In the genomic region with DNA sequence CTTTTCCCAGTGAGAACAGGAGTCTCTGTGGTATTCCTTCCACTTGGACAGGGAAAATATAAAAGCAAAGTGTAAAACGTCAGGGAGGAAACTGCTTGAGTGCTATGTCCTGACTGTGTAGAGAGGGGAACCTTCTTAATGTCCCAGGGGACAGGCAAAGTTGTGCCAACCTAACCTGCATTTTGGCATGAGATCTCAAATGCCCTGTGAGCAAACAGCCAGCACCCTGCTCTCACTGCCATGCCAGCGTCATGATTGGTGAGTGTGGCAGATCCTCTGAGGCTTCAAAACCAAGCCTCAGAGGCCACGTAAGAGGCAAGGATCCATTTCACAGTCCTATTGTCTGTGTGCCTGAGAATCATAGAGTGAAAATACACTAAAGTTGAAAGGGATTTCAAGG, we compare ENCODE assay signal across 14 cellular contexts.
"Had no signal": no experiment of that assay in that cellular context is flagged by ENCODE, and none has a peak within 500 bp of the region (broad histone marks: within the 10 kb centered on the region; RNA-seq: fewer than 3 reads in every experiment).

No MANE protein-coding gene starts in this region.

- H3K27me3 Mint-ChIP-seq: activated CD8-positive, alpha-beta T cell treated with anti-CD3 and anti-CD28 coated beads for 36 hours had no signal

- H3K36me3 Mint-ChIP-seq: activated naive CD4-positive, alpha-beta T cell treated with anti-CD3 and anti-CD28 coated beads, Interleukin-2, amount 50 U/mL, for 72 hours had no signal

- H3K9me3 ChIP-seq: tibial nerve, uterus had no signal

- H3K4me3 Mint-ChIP-seq: activated CD8-positive, alpha-beta T cell treated with anti-CD3 and anti-CD28 coated beads for 36 hours; activated T-cell treated with anti-CD3 and anti-CD28 coated beads, Interleukin-2, amount 50 U/mL, for 72 hours; nephron had no signal

- H3K9me3 Mint-ChIP-seq: activated CD8-positive, alpha-beta T cell treated with anti-CD3 and anti-CD28 coated beads for 36 hours; activated T-cell treated with anti-CD3 and anti-CD28 coated beads, Interleukin-2, amount 50 U/mL, for 72 hours; nephron had no signal

- H3K27ac Mint-ChIP-seq: activated naive CD4-positive, alpha-beta T cell treated with anti-CD3 and anti-CD28 coated beads, Interleukin-2, amount 50 U/mL, for 72 hours; activated T-cell treated with anti-CD3 and anti-CD28 coated beads, Interleukin-2, amount 50 U/mL, for 72 hours had no signal

- FAIRE-seq: colon, endometrium had no signal

- H3K27me3 ChIP-seq: tibial nerve, uterus had no signal

- H3K36me3 ChIP-seq: tibial nerve, uterus had no signal

- H3K4me3 ChIP-seq: tibial nerve, uterus had no signal

- DNase-seq: activated CD4-positive, CD25-positive, alpha-beta regulatory T cell treated with anti-CD3 and anti-CD28 coated beads, Interleukin-2, amount 50 U/mL, for 72 hours; activated gamma-delta T cell; caudate nucleus; islet precursor cell; mesenchymal stem cell; nucleus accumbens; uterus had no signal

- H3K27ac ChIP-seq: tibial nerve, uterus had no signal
